Comparison of ENCODE assay signal across 26 cellular contexts in the genomic region with DNA sequence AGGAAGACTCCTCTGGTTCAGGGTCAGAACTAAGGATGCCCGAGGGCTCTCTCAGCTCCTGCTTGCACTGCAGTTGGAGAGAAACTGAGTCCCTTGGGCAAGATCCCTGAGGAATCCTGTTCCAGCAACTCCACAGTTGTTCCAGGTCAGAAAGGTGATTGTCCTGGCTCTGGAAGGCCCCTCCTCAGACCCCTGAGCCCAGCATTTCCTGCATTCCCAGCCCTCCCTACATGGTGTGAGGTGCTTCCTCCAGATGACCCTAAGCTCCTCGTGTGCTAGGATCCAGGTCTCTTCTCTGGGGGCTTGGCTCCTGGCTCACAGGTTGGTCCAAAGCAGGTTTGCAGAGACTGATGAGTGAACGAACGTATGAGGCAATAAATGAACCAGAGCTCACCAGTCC. TPM values are rescaled to one million over a fixed set of nuclear protein-coding genes. Genes with fewer than 3 reads are reported as not detected.
"Had no signal": no experiment of that assay in that cellular context is flagged by ENCODE, and none has a peak within 500 bp of the region (broad histone marks: within the 10 kb centered on the region; RNA-seq: fewer than 3 reads in every experiment).

No MANE protein-coding gene starts in this region.

- H3K4me1 ChIP-seq: Peyer's patch, SJCRH30 had no signal

- H3K27me3 ChIP-seq: Peyer's patch, SJCRH30 had no signal

- H3K36me3 ChIP-seq: Peyer's patch, SJCRH30 had no signal

- H3K4me3 ChIP-seq: PC-9, Peyer's patch, SJCRH30 had no signal

- H3K9me3 ChIP-seq: Peyer's patch, SJCRH30 had no signal

- ATAC-seq: Right ventricle myocardium inferior had no signal

- DNase-seq: KBM-7, MV-4-11, NCI-H1048, NCI-H1105, NCI-H1417, NCI-H1436 treated with DMSO at 0.1 percent for 48 hours, NCI-H1694, NCI-H187 treated with DMSO at 0.1 percent for 48 hours, NCI-H2029 treated with DMSO at 0.1 percent for 48 hours, NCI-H226, NCI-H446, NCI-H510A, NCI-H524 treated with DMSO at 0.1 percent for 48 hours, NCI-H69, NCI-H774, OCI-M1, PC-9, Peyer's patch, SHP77 treated with DMSO at 0.1 percent for 48 hours, SJCRH30, SW 1271 had no signal

- H3K27ac ChIP-seq: PC-9, Peyer's patch, SJCRH30 had no signal

RNA-seq across cellular contexts. Expression of a gene that starts 11.5 kb away (rescaled TPM):
- total RNA-seq: HT-29, LHCN-M2, MCF 10A, Peyer's patch, Right ventricle myocardium inferior, RPMI7951, SJCRH30 had no signal
